Comparison of ENCODE assay signal across 8 cellular contexts in the genomic region with DNA sequence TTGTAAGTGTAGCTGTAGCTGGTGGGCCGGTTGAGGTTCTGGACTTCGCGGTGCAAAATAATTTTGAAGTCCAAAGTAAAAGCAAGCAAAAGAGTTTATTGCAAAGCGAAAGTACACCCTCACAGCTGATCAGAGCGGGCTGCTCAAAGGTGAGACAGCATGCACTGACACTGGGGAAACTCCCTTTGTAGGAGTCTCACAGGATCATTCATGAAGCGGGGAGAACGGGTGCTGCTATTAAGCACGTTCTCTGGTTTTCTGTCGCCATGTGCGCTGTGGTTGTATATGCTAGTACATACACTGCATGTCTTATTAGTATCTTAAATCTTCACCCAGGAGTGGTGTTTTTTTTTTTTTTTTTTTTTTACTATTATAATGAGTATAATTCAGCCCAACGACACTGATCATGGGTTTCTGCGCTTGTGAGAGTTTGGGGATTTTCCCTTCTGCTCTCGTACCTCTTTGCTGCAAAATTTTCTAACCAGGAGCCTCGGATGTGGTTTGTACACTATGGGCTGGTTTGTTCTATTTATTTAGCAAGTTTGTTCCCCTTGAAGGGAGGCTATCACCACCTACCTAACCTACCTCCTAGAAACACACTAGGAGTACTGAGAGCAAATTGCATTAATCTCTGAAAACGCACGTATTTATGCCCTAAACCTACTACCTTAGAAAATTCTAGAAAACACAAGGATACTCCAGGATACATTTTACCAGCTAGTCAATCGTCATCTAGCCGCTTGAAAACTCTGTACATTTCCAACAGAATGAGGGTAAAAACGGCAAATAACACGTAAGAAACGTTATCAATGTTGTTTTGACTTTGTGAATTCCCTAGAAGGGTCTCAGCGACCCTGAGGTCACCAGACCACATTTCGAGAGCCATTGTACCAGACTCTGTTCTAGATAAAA. TPM values are rescaled to one million over a fixed set of nuclear protein-coding genes. Genes with fewer than 3 reads are reported as not detected.
DNase-seq lines count a peak whose midpoint lies in the region; ATAC-seq and TF ChIP-seq lines count a peak whose summit lies in the region.

No MANE protein-coding gene starts in this region.

- intact Hi-C loops in activated CD8-positive, alpha-beta T cell treated with anti-CD3 and anti-CD28 coated beads for 36 hours (cut with micrococcal nuclease) = loop anchor here (1.0 to 10.0 kb wide), 3 partner anchors 28 to 552 kb away; a partner anchor contains a TSS

- TF ChIP-seq POLR2A in suprapubic skin (IDR thresholded peaks at IDR 0.05) = no peak

- H3F3A ChIP-seq in neural progenitor cell (ENCODE audit: low read depth) = peaks cover 5% of the 10 kb centered on the region

- H3K79me2 ChIP-seq in neural progenitor cell (ENCODE audit: low read depth) = peaks cover 23% of the 10 kb centered on the region

- H3K4me3 ChIP-seq in neural progenitor cell (peak overlapping the region; percentile 91), suprapubic skin (peak overlapping the region; percentile 99)

- peaks cover 16% of the 10 kb centered on the region for H3K36me3 Mint-ChIP-seq in activated CD8-positive, alpha-beta T cell treated with anti-CD3 and anti-CD28 coated beads for 36 hours (ENCODE audit: low read depth)
- peaks cover 50% of the 10 kb centered on the region for H3K36me3 Mint-ChIP-seq in effector memory CD8-positive, alpha-beta T cell (ENCODE audit: insufficient read depth)
- peaks cover 6% of the 10 kb centered on the region for H3K36me3 Mint-ChIP-seq in neural progenitor cell

- peak; percentile 54 for ATAC-seq in GM21526 (IDR thresholded peaks at IDR 0.05; ENCODE audit: low FRiP score, unreplicated experiment)
- ATAC-seq in activated CD8-positive, alpha-beta T cell treated with anti-CD3 and anti-CD28 coated beads for 36 hours = peak; percentile 75
- ATAC-seq in effector memory CD8-positive, alpha-beta T cell (replicated peaks) = peak; percentile 67

- CTCF ChIA-PET in activated CD8-positive, alpha-beta T cell treated with anti-CD3 and anti-CD28 coated beads for 36 hours (lab: Charles Lee) = interaction anchor here (0.7 to 1.9 kb wide), 8 partner anchors 20 to 284 kb away, joined by 3 to 7 read pairs (median 4); no protein-coding TSS in a partner anchor

- no peak for TF ChIP-seq EP300 in suprapubic skin (IDR thresholded peaks at IDR 0.05)

- peak overlapping the region; percentile 100 for H3K27ac Mint-ChIP-seq in activated CD8-positive, alpha-beta T cell treated with anti-CD3 and anti-CD28 coated beads for 36 hours
- H3K27ac Mint-ChIP-seq in effector memory CD8-positive, alpha-beta T cell = peak overlapping the region; percentile 99
- H3K27ac Mint-ChIP-seq in neural progenitor cell = peak overlapping the region; percentile 95

- H2AFZ ChIP-seq in neural progenitor cell (replicated peaks) = peak overlapping the region; percentile 98

- H3K36me3 ChIP-seq in neural progenitor cell (peaks cover 2% of the 10 kb centered on the region), suprapubic skin (peaks cover 1% of the 10 kb centered on the region)

- H3K27me3 ChIP-seq in neural progenitor cell (no peaks in the 10 kb centered on the region), suprapubic skin (no peaks in the 10 kb centered on the region)

- in situ Hi-C loops in Caki2 (cut with HindIII; ENCODE audit: low pct_unique_long_range_greater_than_20kb, low sequenced_read_pairs) = no loop called here
- in situ Hi-C loops in KBM-7 (cut with MboI; ENCODE audit: low pct_unique_long_range_greater_than_20kb, low sequenced_read_pairs) = no loop called here

- H3K9me3 ChIP-seq in neural progenitor cell (ENCODE audit: low read depth) (no peaks in the 10 kb centered on the region), suprapubic skin (no peaks in the 10 kb centered on the region)

- H3K27me3 Mint-ChIP-seq in activated CD8-positive, alpha-beta T cell treated with anti-CD3 and anti-CD28 coated beads for 36 hours = no peaks in the 10 kb centered on the region
- no peaks in the 10 kb centered on the region for H3K27me3 Mint-ChIP-seq in effector memory CD8-positive, alpha-beta T cell
- H3K27me3 Mint-ChIP-seq in neural progenitor cell (ENCODE audit: insufficient read depth, low read depth) = peaks cover 2% of the 10 kb centered on the region

- peaks cover 19% of the 10 kb centered on the region for H3K4me1 Mint-ChIP-seq in activated CD8-positive, alpha-beta T cell treated with anti-CD3 and anti-CD28 coated beads for 36 hours (ENCODE audit: low read depth)
- peaks cover 11 to 23% of the 10 kb centered on the region in 2 donors for H3K4me1 Mint-ChIP-seq in effector memory CD8-positive, alpha-beta T cell (ENCODE audit: low read depth in 2 of 2)
- peaks cover 18% of the 10 kb centered on the region for H3K4me1 Mint-ChIP-seq in neural progenitor cell

- H3K27ac ChIP-seq in neural progenitor cell = no peak overlapping the region
- H3K27ac ChIP-seq in suprapubic skin = peak overlapping the region; percentile 95

- no peaks in the 10 kb centered on the region for H3K9me3 Mint-ChIP-seq in activated CD8-positive, alpha-beta T cell treated with anti-CD3 and anti-CD28 coated beads for 36 hours
- no peaks in the 10 kb centered on the region for H3K9me3 Mint-ChIP-seq in effector memory CD8-positive, alpha-beta T cell
- no peaks in the 10 kb centered on the region for H3K9me3 Mint-ChIP-seq in neural progenitor cell

- peak overlapping the region; percentile 90 for H3K4me2 ChIP-seq in neural progenitor cell

- H3K4me1 ChIP-seq in neural progenitor cell (no peaks in the 10 kb centered on the region), suprapubic skin (peaks cover 30% of the 10 kb centered on the region)

- peak overlapping the region; percentile 82 for H3K9ac ChIP-seq in neural progenitor cell

- H3K4me3 Mint-ChIP-seq in activated CD8-positive, alpha-beta T cell treated with anti-CD3 and anti-CD28 coated beads for 36 hours = peak overlapping the region; percentile 81
- peak overlapping the region; percentile 92 to 96 for H3K4me3 Mint-ChIP-seq in effector memory CD8-positive, alpha-beta T cell
- peak overlapping the region; percentile 94 for H3K4me3 Mint-ChIP-seq in neural progenitor cell

- POLR2A ChIA-PET in activated CD8-positive, alpha-beta T cell treated with anti-CD3 and anti-CD28 coated beads for 36 hours (lab: Charles Lee) = interaction anchor here (0.8 to 2.3 kb wide), 14 partner anchors 8 to 553 kb away, joined by 3 to 13 read pairs (median 4); a partner anchor contains a TSS

- DNase-seq in Caki2 (ENCODE audit: low read depth) (peak; percentile 57), KBM-7 (peak; percentile 46), neural progenitor cell (ENCODE audit: low spot score) (no peak), suprapubic skin (ENCODE audit: low spot score in 2 of 2) (no peak), NCI-H2196 (lab: John Stamatoyannopoulos, UW; ENCODE audit: unreplicated experiment) (no peak)
- peak; percentile 94 for DNase-seq in activated CD8-positive, alpha-beta T cell treated with anti-CD3 and anti-CD28 coated beads for 36 hours
- DNase-seq in effector memory CD8-positive, alpha-beta T cell = peak; percentile 73 to 76 (median 76)

- WGBS in suprapubic skin = 30% methylated on average over 23 of the region's 23 CpGs

- TF ChIP-seq CTCF in activated CD8-positive, alpha-beta T cell treated with anti-CD3 and anti-CD28 coated beads for 36 hours (IDR thresholded peaks at IDR 0.05) = no peak
- TF ChIP-seq CTCF in neural progenitor cell (IDR thresholded peaks at IDR 0.05) = no peak
- TF ChIP-seq CTCF in suprapubic skin (IDR thresholded peaks at IDR 0.05) = no peak

- H4K20me1 ChIP-seq in neural progenitor cell (ENCODE audit: low read depth) = no peaks in the 10 kb centered on the region

RNA-seq across cellular contexts. Expression of a gene that starts 1.3 kb away (rescaled TPM):
- total RNA-seq in Caki2 (2014; rRNA removed; shearing (Covaris generic); ENCODE audit: low replicate concordance) = 6.5 and 7.7 TPM in 2 replicates
- 10 to 100 TPM; 16.6 TPM for total RNA-seq in activated CD8-positive, alpha-beta T cell treated with anti-CD3 and anti-CD28 coated beads for 36 hours
- total RNA-seq in neural progenitor cell (ENCODE audit: low replicate concordance) (10.9 and 14.0 TPM in 2 replicates), suprapubic skin (10 to 100 TPM; 12.7 to 18.7 (median 13.0) TPM)

Comparison
In these comparisons a context has a peak if more than half of its experiments do, and no peak if none do; other contexts are left out.
1. DNase-seq: peak in Caki2 (single experiment), KBM-7 (single experiment), activated CD8-positive, alpha-beta T cell treated with anti-CD3 and anti-CD28 coated beads for 36 hours (single experiment) and effector memory CD8-positive, alpha-beta T cell (3 of 3); none in neural progenitor cell (single experiment), suprapubic skin (0 of 2) and NCI-H2196 (single experiment).
2. Peak in every context shown above with its lines, with median percentiles within 50 percentile points of each other: ATAC-seq, H3K27ac Mint-ChIP-seq and H3K4me3 Mint-ChIP-seq.